In genomic region chr3:27561591-27561990, GRCh38 we compare ENCODE assay signal across 19 cellular contexts.
"Had no signal": no experiment of that assay in that cellular context is flagged by ENCODE, and none has a peak within 500 bp of the region (broad histone marks: within the 10 kb centered on the region; RNA-seq: fewer than 3 reads in every experiment).

No MANE protein-coding gene starts in this region.

- H3K27me3 Mint-ChIP-seq: dendritic cell treated with granulocyte-macrophage colony-stimulating factor and Interleukin-4, amounts not matched to agents 40 ng/mL and 50 ng/mL, for 4 days; effector memory CD8-positive, alpha-beta T cell had no signal

- H3K36me3 Mint-ChIP-seq: mesothelial cell of epicardium, naive B cell had no signal

- H3K27ac ChIP-seq: colonic mucosa, esophagus muscularis mucosa, foreskin keratinocyte, heart right ventricle, left lung, lower lobe of right lung had no signal

- H3K4me3 Mint-ChIP-seq: dendritic cell treated with granulocyte-macrophage colony-stimulating factor and Interleukin-4, amounts not matched to agents 40 ng/mL and 50 ng/mL, for 4 days; effector memory CD8-positive, alpha-beta T cell; mesothelial cell of epicardium; naive B cell had no signal

- H3K9me3 ChIP-seq: colonic mucosa, esophagus muscularis mucosa, heart right ventricle, left lung, lower lobe of right lung, mucosa of descending colon had no signal

- H3K9me3 Mint-ChIP-seq: dendritic cell treated with granulocyte-macrophage colony-stimulating factor and Interleukin-4, amounts not matched to agents 40 ng/mL and 50 ng/mL, for 4 days; effector memory CD8-positive, alpha-beta T cell; mesothelial cell of epicardium; naive B cell had no signal

- H3K4me1 Mint-ChIP-seq: mesothelial cell of epicardium, naive B cell had no signal

- H3K27ac Mint-ChIP-seq: dendritic cell treated with granulocyte-macrophage colony-stimulating factor and Interleukin-4, amounts not matched to agents 40 ng/mL and 50 ng/mL, for 4 days; effector memory CD8-positive, alpha-beta T cell; mesothelial cell of epicardium; naive B cell had no signal

- H3K27me3 ChIP-seq: colonic mucosa, esophagus muscularis mucosa, foreskin keratinocyte, heart right ventricle, left lung had no signal

- H3K4me3 ChIP-seq: colonic mucosa, esophagus muscularis mucosa, heart right ventricle, left lung, lower lobe of right lung, mucosa of descending colon had no signal

- H3K36me3 ChIP-seq: colonic mucosa, esophagus muscularis mucosa, heart right ventricle, left lung, lower lobe of right lung had no signal

- ATAC-seq: effector memory CD8-positive, alpha-beta T cell; foreskin keratinocyte; heart right ventricle; left cardiac atrium; left lung; left ventricle myocardium superior; lower lobe of right lung; mucosa of descending colon had no signal

- H3K4me1 ChIP-seq: colonic mucosa had no signal

- DNase-seq: colonic mucosa; cortex of kidney; effector CD8-positive, alpha-beta T cell; effector memory CD8-positive, alpha-beta T cell; foreskin keratinocyte; glutamatergic neuron; head of caudate nucleus; heart right ventricle; hippocampal formation; left cardiac atrium; left lung; left ventricle myocardium superior; lower lobe of right lung; mesenchymal stem cell; mucosa of descending colon; naive B cell had no signal
